In the genomic region with DNA sequence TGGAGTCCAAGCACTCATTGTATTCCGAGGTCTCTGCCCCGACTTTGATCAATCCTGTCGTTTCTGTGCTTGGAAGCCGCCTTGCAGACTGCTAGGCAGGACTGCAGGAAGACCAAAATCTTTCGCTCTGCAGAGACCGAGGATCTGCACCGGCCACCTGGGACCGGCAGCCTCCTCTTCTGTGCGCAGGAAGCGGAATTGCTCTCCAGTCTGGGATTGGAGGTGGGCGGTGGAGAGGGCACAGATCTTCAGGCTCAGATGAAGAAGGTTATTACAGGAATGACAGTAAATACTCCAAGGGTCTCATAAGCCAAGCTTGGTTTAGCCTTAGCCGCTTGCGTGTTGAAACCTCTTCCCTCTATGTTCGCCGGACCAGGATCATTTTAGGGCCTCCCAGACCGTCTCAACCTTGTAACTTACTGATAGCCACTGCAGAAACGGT, we compare ENCODE assay signal across 2 cellular contexts.
TF ChIP-seq lines count a peak whose summit lies in the region.

No MANE protein-coding gene starts in this region.

TF ChIP-seq in GM23338, 12 proteins besides CTCF, POLR2A, EP300 and RAD21 (continues in another document):
- TF ChIP-seq, protein P1, sequence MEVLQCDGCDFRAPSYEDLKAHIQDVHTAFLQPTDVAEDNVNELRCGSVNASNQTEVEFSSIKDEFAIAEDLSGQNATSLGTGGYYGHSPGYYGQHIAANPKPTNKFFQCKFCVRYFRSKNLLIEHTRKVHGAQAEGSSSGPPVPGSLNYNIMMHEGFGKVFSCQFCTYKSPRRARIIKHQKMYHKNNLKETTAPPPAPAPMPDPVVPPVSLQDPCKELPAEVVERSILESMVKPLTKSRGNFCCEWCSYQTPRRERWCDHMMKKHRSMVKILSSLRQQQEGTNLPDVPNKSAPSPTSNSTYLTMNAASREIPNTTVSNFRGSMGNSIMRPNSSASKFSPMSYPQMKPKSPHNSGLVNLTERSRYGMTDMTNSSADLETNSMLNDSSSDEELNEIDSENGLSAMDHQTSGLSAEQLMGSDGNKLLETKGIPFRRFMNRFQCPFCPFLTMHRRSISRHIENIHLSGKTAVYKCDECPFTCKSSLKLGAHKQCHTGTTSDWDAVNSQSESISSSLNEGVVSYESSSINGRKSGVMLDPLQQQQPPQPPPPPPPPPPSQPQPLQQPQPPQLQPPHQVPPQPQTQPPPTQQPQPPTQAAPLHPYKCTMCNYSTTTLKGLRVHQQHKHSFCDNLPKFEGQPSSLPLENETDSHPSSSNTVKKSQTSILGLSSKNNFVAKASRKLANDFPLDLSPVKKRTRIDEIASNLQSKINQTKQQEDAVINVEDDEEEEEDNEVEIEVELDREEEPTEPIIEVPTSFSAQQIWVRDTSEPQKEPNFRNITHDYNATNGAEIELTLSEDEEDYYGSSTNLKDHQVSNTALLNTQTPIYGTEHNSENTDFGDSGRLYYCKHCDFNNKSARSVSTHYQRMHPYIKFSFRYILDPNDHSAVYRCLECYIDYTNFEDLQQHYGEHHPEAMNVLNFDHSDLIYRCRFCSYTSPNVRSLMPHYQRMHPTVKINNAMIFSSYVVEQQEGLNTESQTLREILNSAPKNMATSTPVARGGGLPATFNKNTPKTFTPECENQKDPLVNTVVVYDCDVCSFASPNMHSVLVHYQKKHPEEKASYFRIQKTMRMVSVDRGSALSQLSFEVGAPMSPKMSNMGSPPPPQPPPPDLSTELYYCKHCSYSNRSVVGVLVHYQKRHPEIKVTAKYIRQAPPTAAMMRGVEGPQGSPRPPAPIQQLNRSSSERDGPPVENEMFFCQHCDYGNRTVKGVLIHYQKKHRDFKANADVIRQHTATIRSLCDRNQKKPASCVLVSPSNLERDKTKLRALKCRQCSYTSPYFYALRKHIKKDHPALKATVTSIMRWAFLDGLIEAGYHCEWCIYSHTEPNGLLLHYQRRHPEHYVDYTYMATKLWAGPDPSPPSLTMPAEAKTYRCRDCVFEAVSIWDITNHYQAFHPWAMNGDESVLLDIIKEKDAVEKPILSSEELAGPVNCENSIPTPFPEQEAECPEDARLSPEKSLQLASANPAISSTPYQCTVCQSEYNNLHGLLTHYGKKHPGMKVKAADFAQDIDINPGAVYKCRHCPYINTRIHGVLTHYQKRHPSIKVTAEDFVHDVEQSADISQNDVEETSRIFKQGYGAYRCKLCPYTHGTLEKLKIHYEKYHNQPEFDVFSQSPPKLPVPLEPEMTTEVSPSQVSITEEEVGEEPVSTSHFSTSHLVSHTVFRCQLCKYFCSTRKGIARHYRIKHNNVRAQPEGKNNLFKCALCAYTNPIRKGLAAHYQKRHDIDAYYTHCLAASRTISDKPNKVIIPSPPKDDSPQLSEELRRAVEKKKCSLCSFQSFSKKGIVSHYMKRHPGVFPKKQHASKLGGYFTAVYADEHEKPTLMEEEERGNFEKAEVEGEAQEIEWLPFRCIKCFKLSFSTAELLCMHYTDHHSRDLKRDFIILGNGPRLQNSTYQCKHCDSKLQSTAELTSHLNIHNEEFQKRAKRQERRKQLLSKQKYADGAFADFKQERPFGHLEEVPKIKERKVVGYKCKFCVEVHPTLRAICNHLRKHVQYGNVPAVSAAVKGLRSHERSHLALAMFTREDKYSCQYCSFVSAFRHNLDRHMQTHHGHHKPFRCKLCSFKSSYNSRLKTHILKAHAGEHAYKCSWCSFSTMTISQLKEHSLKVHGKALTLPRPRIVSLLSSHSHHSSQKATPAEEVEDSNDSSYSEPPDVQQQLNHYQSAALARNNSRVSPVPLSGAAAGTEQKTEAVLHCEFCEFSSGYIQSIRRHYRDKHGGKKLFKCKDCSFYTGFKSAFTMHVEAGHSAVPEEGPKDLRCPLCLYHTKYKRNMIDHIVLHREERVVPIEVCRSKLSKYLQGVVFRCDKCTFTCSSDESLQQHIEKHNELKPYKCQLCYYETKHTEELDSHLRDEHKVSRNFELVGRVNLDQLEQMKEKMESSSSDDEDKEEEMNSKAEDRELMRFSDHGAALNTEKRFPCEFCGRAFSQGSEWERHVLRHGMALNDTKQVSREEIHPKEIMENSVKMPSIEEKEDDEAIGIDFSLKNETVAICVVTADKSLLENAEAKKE (CRISPR knock-in tag; IDR thresholded peaks at IDR 0.05), result no peak
- no peak for TF ChIP-seq POLR2AphosphoS5 (IDR thresholded peaks at IDR 0.05; ENCODE audit: low read depth)
- TF ChIP-seq ZNF331 (CRISPR knock-in tag; IDR thresholded peaks at IDR 0.05; ENCODE audit: low read depth), result no peak
- TF ChIP-seq, protein P2, sequence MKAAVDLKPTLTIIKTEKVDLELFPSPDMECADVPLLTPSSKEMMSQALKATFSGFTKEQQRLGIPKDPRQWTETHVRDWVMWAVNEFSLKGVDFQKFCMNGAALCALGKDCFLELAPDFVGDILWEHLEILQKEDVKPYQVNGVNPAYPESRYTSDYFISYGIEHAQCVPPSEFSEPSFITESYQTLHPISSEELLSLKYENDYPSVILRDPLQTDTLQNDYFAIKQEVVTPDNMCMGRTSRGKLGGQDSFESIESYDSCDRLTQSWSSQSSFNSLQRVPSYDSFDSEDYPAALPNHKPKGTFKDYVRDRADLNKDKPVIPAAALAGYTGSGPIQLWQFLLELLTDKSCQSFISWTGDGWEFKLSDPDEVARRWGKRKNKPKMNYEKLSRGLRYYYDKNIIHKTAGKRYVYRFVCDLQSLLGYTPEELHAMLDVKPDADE (IDR thresholded peaks at IDR 0.05), result no peak
- no peak for TF ChIP-seq STAT1 (IDR thresholded peaks at IDR 0.05; ENCODE audit: unreplicated experiment)
- TF ChIP-seq, protein P3, sequence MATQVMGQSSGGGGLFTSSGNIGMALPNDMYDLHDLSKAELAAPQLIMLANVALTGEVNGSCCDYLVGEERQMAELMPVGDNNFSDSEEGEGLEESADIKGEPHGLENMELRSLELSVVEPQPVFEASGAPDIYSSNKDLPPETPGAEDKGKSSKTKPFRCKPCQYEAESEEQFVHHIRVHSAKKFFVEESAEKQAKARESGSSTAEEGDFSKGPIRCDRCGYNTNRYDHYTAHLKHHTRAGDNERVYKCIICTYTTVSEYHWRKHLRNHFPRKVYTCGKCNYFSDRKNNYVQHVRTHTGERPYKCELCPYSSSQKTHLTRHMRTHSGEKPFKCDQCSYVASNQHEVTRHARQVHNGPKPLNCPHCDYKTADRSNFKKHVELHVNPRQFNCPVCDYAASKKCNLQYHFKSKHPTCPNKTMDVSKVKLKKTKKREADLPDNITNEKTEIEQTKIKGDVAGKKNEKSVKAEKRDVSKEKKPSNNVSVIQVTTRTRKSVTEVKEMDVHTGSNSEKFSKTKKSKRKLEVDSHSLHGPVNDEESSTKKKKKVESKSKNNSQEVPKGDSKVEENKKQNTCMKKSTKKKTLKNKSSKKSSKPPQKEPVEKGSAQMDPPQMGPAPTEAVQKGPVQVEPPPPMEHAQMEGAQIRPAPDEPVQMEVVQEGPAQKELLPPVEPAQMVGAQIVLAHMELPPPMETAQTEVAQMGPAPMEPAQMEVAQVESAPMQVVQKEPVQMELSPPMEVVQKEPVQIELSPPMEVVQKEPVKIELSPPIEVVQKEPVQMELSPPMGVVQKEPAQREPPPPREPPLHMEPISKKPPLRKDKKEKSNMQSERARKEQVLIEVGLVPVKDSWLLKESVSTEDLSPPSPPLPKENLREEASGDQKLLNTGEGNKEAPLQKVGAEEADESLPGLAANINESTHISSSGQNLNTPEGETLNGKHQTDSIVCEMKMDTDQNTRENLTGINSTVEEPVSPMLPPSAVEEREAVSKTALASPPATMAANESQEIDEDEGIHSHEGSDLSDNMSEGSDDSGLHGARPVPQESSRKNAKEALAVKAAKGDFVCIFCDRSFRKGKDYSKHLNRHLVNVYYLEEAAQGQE (IDR thresholded peaks at IDR 0.05; ENCODE audit: unreplicated experiment), result no peak
- no peak for TF ChIP-seq EZH2phosphoT487 (IDR thresholded peaks at IDR 0.05; ENCODE audit: unreplicated experiment)
- no peak for TF ChIP-seq EZH2 (IDR thresholded peaks at IDR 0.05; ENCODE audit: low read depth, unreplicated experiment)
- TF ChIP-seq CREB1 (CRISPR knock-in tag; IDR thresholded peaks at IDR 0.05; ENCODE audit: low read depth), result no peak
- no peak for TF ChIP-seq NANOG (IDR thresholded peaks at IDR 0.05; ENCODE audit: borderline replicate concordance)

TF ChIP-seq in HepG2, 621 proteins besides CTCF, POLR2A, EP300 and RAD21 (continues in another document):
- TF ChIP-seq, protein P4, sequence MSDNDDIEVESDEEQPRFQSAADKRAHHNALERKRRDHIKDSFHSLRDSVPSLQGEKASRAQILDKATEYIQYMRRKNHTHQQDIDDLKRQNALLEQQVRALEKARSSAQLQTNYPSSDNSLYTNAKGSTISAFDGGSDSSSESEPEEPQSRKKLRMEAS (IDR thresholded peaks at IDR 0.05), result peak; percentile 35; the same call in 1 of the 2 replicates
- TF ChIP-seq, protein P5, sequence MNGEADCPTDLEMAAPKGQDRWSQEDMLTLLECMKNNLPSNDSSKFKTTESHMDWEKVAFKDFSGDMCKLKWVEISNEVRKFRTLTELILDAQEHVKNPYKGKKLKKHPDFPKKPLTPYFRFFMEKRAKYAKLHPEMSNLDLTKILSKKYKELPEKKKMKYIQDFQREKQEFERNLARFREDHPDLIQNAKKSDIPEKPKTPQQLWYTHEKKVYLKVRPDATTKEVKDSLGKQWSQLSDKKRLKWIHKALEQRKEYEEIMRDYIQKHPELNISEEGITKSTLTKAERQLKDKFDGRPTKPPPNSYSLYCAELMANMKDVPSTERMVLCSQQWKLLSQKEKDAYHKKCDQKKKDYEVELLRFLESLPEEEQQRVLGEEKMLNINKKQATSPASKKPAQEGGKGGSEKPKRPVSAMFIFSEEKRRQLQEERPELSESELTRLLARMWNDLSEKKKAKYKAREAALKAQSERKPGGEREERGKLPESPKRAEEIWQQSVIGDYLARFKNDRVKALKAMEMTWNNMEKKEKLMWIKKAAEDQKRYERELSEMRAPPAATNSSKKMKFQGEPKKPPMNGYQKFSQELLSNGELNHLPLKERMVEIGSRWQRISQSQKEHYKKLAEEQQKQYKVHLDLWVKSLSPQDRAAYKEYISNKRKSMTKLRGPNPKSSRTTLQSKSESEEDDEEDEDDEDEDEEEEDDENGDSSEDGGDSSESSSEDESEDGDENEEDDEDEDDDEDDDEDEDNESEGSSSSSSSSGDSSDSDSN (CRISPR knock-in tag; IDR thresholded peaks at IDR 0.05), result no peak
- peak; percentile 20 for TF ChIP-seq TEAD3 (CRISPR knock-in tag; optimal IDR thresholded peaks at IDR 0.05; ENCODE audit: borderline replicate concordance)
- peak; percentile 21; the same call in 1 of the 2 replicates for TF ChIP-seq SALL1 (CRISPR knock-in tag; IDR thresholded peaks at IDR 0.05)
- 0 out of 2 replicates have a peak, but pooled peaks have one; percentile 30 for TF ChIP-seq KDM3A (CRISPR knock-in tag; IDR thresholded peaks at IDR 0.05; ENCODE audit: low read depth)
- TF ChIP-seq, protein P6, sequence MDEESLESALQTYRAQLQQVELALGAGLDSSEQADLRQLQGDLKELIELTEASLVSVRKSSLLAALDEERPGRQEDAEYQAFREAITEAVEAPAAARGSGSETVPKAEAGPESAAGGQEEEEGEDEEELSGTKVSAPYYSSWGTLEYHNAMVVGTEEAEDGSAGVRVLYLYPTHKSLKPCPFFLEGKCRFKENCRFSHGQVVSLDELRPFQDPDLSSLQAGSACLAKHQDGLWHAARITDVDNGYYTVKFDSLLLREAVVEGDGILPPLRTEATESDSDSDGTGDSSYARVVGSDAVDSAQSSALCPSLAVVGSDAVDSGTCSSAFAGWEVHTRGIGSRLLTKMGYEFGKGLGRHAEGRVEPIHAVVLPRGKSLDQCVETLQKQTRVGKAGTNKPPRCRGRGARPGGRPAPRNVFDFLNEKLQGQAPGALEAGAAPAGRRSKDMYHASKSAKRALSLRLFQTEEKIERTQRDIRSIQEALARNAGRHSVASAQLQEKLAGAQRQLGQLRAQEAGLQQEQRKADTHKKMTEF (CRISPR knock-in tag; IDR thresholded peaks at IDR 0.05), result 0 out of 2 replicates have a peak, but pooled peaks have one; percentile 22
- TF ChIP-seq ZNF496 (CRISPR knock-in tag; IDR thresholded peaks at IDR 0.05; ENCODE audit: insufficient replicate concordance), result no peak
- peak; percentile 67 for TF ChIP-seq SAP130 (CRISPR knock-in tag; IDR thresholded peaks at IDR 0.05; ENCODE audit: low read depth)
- TF ChIP-seq, protein P7, sequence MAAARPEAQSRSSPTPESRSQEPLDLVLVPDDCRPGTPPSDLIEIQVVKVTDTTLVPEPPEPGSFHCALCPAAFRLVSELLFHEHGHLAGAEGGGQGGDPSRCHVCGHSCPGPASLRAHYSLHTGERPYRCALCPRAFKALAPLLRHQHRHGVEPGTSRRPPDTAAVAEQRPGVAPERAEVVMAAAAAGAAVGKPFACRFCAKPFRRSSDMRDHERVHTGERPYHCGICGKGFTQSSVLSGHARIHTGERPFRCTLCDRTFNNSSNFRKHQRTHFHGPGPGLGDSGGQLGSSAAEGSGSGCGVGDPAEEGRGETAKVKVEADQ (CRISPR knock-in tag; IDR thresholded peaks at IDR 0.05; ENCODE audit: borderline replicate concordance), result no peak
- TF ChIP-seq, protein P8, sequence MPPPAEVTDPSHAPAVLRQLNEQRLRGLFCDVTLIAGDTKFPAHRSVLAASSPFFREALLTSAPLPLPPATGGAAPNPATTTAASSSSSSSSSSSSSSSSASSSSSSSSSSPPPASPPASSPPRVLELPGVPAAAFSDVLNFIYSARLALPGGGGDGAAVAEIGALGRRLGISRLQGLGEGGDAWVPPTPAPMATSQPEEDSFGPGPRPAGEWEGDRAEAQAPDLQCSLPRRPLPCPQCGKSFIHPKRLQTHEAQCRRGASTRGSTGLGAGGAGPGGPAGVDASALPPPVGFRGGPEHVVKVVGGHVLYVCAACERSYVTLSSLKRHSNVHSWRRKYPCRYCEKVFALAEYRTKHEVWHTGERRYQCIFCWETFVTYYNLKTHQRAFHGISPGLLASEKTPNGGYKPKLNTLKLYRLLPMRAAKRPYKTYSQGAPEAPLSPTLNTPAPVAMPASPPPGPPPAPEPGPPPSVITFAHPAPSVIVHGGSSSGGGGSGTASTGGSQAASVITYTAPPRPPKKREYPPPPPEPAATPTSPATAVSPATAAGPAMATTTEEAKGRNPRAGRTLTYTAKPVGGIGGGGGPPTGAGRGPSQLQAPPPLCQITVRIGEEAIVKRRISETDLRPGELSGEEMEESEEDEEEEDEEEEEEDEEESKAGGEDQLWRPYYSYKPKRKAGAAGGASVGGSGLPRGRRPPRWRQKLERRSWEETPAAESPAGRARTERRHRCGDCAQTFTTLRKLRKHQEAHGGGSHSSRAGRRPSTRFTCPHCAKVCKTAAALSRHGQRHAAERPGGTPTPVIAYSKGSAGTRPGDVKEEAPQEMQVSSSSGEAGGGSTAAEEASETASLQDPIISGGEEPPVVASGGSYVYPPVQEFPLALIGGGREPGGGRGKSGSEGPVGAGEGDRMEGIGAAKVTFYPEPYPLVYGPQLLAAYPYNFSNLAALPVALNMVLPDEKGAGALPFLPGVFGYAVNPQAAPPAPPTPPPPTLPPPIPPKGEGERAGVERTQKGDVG (CRISPR knock-in tag; IDR thresholded peaks at IDR 0.05; ENCODE audit: borderline replicate concordance), result no peak
- no peak for TF ChIP-seq NFIC (IDR thresholded peaks at IDR 0.05; ENCODE audit: low read length)
- TF ChIP-seq ZNF619 (CRISPR knock-in tag; IDR thresholded peaks at IDR 0.05), result no peak
- 0 out of 2 replicates have a peak, but pooled peaks have one; percentile 16 for TF ChIP-seq ZMYM3 (CRISPR knock-in tag; IDR thresholded peaks at IDR 0.05)
- 0 out of 2 replicates have a peak, but pooled peaks have one; percentile 13 for TF ChIP-seq GABPA (IDR thresholded peaks at IDR 0.05; ENCODE audit: low read depth, low read length)
- peak; percentile 47; the same call in 1 of the 2 replicates for TF ChIP-seq GABPA (CRISPR knock-in tag; IDR thresholded peaks at IDR 0.05; ENCODE audit: low read depth)
